In the genomic region with DNA sequence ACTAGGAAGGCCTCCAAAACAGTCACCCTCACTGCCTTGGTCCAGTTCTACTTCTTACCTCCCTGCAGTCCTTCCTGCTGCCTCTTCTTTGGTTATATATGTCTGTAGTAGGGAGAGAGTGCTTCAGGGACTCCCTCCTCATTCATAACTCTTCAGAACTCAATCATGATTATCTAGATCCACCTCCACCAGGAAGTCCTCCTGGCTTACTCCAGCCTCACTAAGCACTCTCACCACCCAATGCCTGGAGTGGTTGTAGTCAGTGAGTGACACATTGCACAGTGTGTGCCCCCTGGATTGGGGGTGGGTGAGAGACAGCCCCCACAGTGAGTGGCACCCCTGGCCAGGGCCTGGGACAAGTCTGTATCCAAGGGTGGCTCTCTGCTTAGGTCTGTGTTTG, we compare ENCODE assay signal across 19 cellular contexts. TPM values are rescaled to one million over a fixed set of nuclear protein-coding genes. Genes with fewer than 3 reads are reported as not detected.
DNase-seq lines count a peak whose midpoint lies in the region; ATAC-seq and TF ChIP-seq lines count a peak whose summit lies in the region.
"Had no signal": no experiment of that assay in that cellular context is flagged by ENCODE, and none has a peak within 500 bp of the region (broad histone marks: within the 10 kb centered on the region; RNA-seq: fewer than 3 reads in every experiment).

No MANE protein-coding gene starts in this region.

- H3F3A ChIP-seq in neural progenitor cell (ENCODE audit: low read depth): no peaks in the 10 kb centered on the region

- H3K27me3 Mint-ChIP-seq in CD14-positive monocyte (ENCODE audit: low read depth in 3 of 3) (peaks cover 5 to 12% (median 10%) of the 10 kb centered on the region in 3 donors), HFFc6 (ENCODE audit: insufficient read depth) (peaks cover 2% of the 10 kb centered on the region), endodermal cell (ENCODE audit: insufficient read depth) (peaks cover 4% of the 10 kb centered on the region), neural progenitor cell (ENCODE audit: insufficient read depth, low read depth) (peaks cover 13% of the 10 kb centered on the region)
- H3K27me3 Mint-ChIP-seq: CD4-positive, alpha-beta T cell had no signal

- H3K27ac ChIP-seq in endodermal cell (ENCODE audit: low read depth, low read length) (no peak overlapping the region), neural progenitor cell (no peak overlapping the region)
- H3K27ac ChIP-seq: GM23248 had no signal

- peaks cover 0 to 3% of the 10 kb centered on the region in 2 donors for H3K36me3 Mint-ChIP-seq in CD14-positive monocyte
- no peaks in the 10 kb centered on the region for H3K36me3 Mint-ChIP-seq in HFFc6 (ENCODE audit: low read depth)
- H3K36me3 Mint-ChIP-seq in endodermal cell (ENCODE audit: low read depth): no peaks in the 10 kb centered on the region
- no peaks in the 10 kb centered on the region for H3K36me3 Mint-ChIP-seq in neural progenitor cell

- intact Hi-C loops in CD14-positive monocyte (cut with micrococcal nuclease): no loop called here

- H3K9me3 Mint-ChIP-seq in CD14-positive monocyte (peaks cover 0 to 2% (median 0%) of the 10 kb centered on the region in 7 donors), HFFc6 (no peaks in the 10 kb centered on the region), endodermal cell (no peaks in the 10 kb centered on the region), neural progenitor cell (no peaks in the 10 kb centered on the region)
- H3K9me3 Mint-ChIP-seq: CD4-positive, alpha-beta T cell had no signal

- ATAC-seq in GM21515 (IDR thresholded peaks at IDR 0.05; ENCODE audit: unreplicated experiment): no peak
- ATAC-seq: GM12878, Right ventricle myocardium inferior had no signal

- DNase-seq in CD14-positive monocyte (ENCODE audit: low spot score): no peak
- no peak for DNase-seq in HFFc6
- DNase-seq in endodermal cell: no peak
- no peak for DNase-seq in neural progenitor cell (ENCODE audit: low spot score)
- DNase-seq in OCI-M1 (lab: John Stamatoyannopoulos, UW): no peak
- DNase-seq in hypothalamus (lab: John Stamatoyannopoulos, UW): no peak
- DNase-seq: CD4-positive, alpha-beta T cell; DND-41; GM23248; Karpas-422; MG63; NCI-H1092; NCI-H146; NCI-H2081 treated with DMSO at 0.1 percent for 48 hours; NCI-H510A; NCI-H774 had no signal

- no peak overlapping the region for H3K4me3 Mint-ChIP-seq in CD14-positive monocyte
- no peak overlapping the region; the same call in 1 of the 2 replicates for H3K4me3 Mint-ChIP-seq in HFFc6
- H3K4me3 Mint-ChIP-seq in endodermal cell: no peak overlapping the region
- peak overlapping the region; percentile 57 for H3K4me3 Mint-ChIP-seq in neural progenitor cell
- H3K4me3 Mint-ChIP-seq: CD4-positive, alpha-beta T cell had no signal

- no peak overlapping the region for H3K4me3 ChIP-seq in endodermal cell (ENCODE audit: low read length)
- no peak overlapping the region for H3K4me3 ChIP-seq in neural progenitor cell
- H3K4me3 ChIP-seq: GM12878, GM23248, MG63 had no signal

- no peak overlapping the region for H2AFZ ChIP-seq in neural progenitor cell (replicated peaks)
- H2AFZ ChIP-seq: GM23248 had no signal

- no peak overlapping the region for H3K9ac ChIP-seq in endodermal cell (ENCODE audit: extremely low read depth, low read length, poor library complexity, severe bottlenecking)
- no peak overlapping the region for H3K9ac ChIP-seq in neural progenitor cell
- H3K9ac ChIP-seq: GM23248 had no signal

- TF ChIP-seq CTCF in CD14-positive monocyte (IDR thresholded peaks at IDR 0.05) (no peak), HFFc6 (IDR thresholded peaks at IDR 0.05) (no peak), endodermal cell (conservative IDR thresholded peaks at IDR 0.05) (no peak), neural progenitor cell (IDR thresholded peaks at IDR 0.05) (no peak)

- H3K79me2 ChIP-seq in neural progenitor cell (ENCODE audit: low read depth): no peaks in the 10 kb centered on the region

- H4K20me1 ChIP-seq in neural progenitor cell (ENCODE audit: low read depth): no peaks in the 10 kb centered on the region

- peak overlapping the region in 6 of 7 donors; percentile 16 to 99 (median 71) for H3K27ac Mint-ChIP-seq in CD14-positive monocyte
- H3K27ac Mint-ChIP-seq in HFFc6: peak overlapping the region; percentile 47
- H3K27ac Mint-ChIP-seq in endodermal cell: peak overlapping the region; percentile 18
- peak overlapping the region; percentile 83 for H3K27ac Mint-ChIP-seq in neural progenitor cell
- H3K27ac Mint-ChIP-seq: CD4-positive, alpha-beta T cell had no signal

- H3K9me3 ChIP-seq in endodermal cell (ENCODE audit: control insufficient read depth, low read length) (no peaks in the 10 kb centered on the region), neural progenitor cell (ENCODE audit: low read depth) (no peaks in the 10 kb centered on the region)
- H3K9me3 ChIP-seq: MG63 had no signal

- H3K36me3 ChIP-seq in endodermal cell (ENCODE audit: control insufficient read depth, insufficient read depth, low read length): no peaks in the 10 kb centered on the region
- no peaks in the 10 kb centered on the region for H3K36me3 ChIP-seq in neural progenitor cell
- H3K36me3 ChIP-seq: MG63 had no signal

- H3K4me1 ChIP-seq in endodermal cell (ENCODE audit: control insufficient read depth, insufficient read depth, low read length) (peaks cover 5% of the 10 kb centered on the region), neural progenitor cell (peaks cover 4% of the 10 kb centered on the region)

- H3K4me2 ChIP-seq in neural progenitor cell: no peak overlapping the region

- H3K4me1 Mint-ChIP-seq in CD14-positive monocyte (peaks cover 40% of the 10 kb centered on the region), HFFc6 (ENCODE audit: low read depth) (peaks cover 31% of the 10 kb centered on the region), endodermal cell (peaks cover 9% of the 10 kb centered on the region), neural progenitor cell (peaks cover 18% of the 10 kb centered on the region)

- H3K27me3 ChIP-seq in endodermal cell (ENCODE audit: control insufficient read depth, insufficient read depth, low read length, poor library complexity, severe bottlenecking) (no peaks in the 10 kb centered on the region), neural progenitor cell (no peaks in the 10 kb centered on the region)
- H3K27me3 ChIP-seq: MG63 had no signal

RNA-seq across cellular contexts. Expression of a gene that starts 10.0 kb away (rescaled TPM):
- 10 to 100 TPM; 27.3 to 28.2 TPM for polyA plus RNA-seq in CD14-positive monocyte
- 10 to 100 TPM; 35.0 to 71.5 (median 62.9) TPM for total RNA-seq in HFFc6 (2021; fragmentation: NEBNext Ultra II Directional; extraction: Animal tissue kit (Norgen Biotek cat#: 25700))
- 1 to 10 TPM; 1.6 to 3.0 TPM for total RNA-seq in endodermal cell
- 1.6 TPM for polyA plus RNA-seq in endodermal cell (2013, experiment 1 of 2)
- polyA plus RNA-seq in endodermal cell (2013, experiment 2 of 2): 1.4 TPM
- 2.3 and 5.4 TPM in 2 replicates for total RNA-seq in neural progenitor cell (ENCODE audit: low replicate concordance)

RNA-seq across cellular contexts. Expression of a gene that starts 34.1 kb away (rescaled TPM):
- 10 to 100 TPM; 62.2 to 74.6 TPM for polyA plus RNA-seq in CD14-positive monocyte
- total RNA-seq in HFFc6 (2021; fragmentation: NEBNext Ultra II Directional; extraction: Animal tissue kit (Norgen Biotek cat#: 25700)): 100 to 1,000 TPM; 106 to 129 (median 117) TPM
- total RNA-seq in endodermal cell (10 to 100 TPM; 53.5 to 63.6 TPM), neural progenitor cell (ENCODE audit: low replicate concordance) (46.0 and 74.5 TPM in 2 replicates)
- polyA plus RNA-seq in endodermal cell (2013, experiment 1 of 2): 70.3 TPM
- 66.1 TPM for polyA plus RNA-seq in endodermal cell (2013, experiment 2 of 2)

RNA-seq across cellular contexts. Expression of a gene that starts 39.1 kb away (rescaled TPM):
- 1 to 10 TPM; 1.5 to 2.7 TPM for polyA plus RNA-seq in CD14-positive monocyte
- 10 to 100 TPM; 10.3 to 21.3 (median 13.8) TPM for total RNA-seq in HFFc6 (2021; fragmentation: NEBNext Ultra II Directional; extraction: Animal tissue kit (Norgen Biotek cat#: 25700))
- total RNA-seq in endodermal cell (10 to 100 TPM; 15.7 to 18.5 TPM), neural progenitor cell (ENCODE audit: low replicate concordance) (4.8 and 10.4 TPM in 2 replicates)
- polyA plus RNA-seq in endodermal cell (2013, experiment 1 of 2): 23.8 TPM
- polyA plus RNA-seq in endodermal cell (2013, experiment 2 of 2): 25.9 TPM

RNA-seq across cellular contexts. Expression of a gene that starts 40.5 kb away (rescaled TPM):
- polyA plus RNA-seq in CD14-positive monocyte: 1 to 10 TPM; 1.3 to 2.7 TPM
- 1 to 10 TPM in 4 of 6 experiments, under 1 TPM in 2; 0.80 to 1.3 (median 1.1) TPM for total RNA-seq in HFFc6 (2021; fragmentation: NEBNext Ultra II Directional; extraction: Animal tissue kit (Norgen Biotek cat#: 25700))
- total RNA-seq in endodermal cell (1 to 10 TPM; 3.2 to 3.5 TPM), neural progenitor cell (ENCODE audit: low replicate concordance) (2.4 and 3.6 TPM in 2 replicates)
- polyA plus RNA-seq in endodermal cell (2013, experiment 1 of 2): 2.6 TPM
- polyA plus RNA-seq in endodermal cell (2013, experiment 2 of 2): 1.9 TPM

RNA-seq across cellular contexts. Expression of a gene that starts 49.5 kb away (rescaled TPM):
- 100 to 1,000 TPM; 132 to 144 TPM for polyA plus RNA-seq in CD14-positive monocyte
- total RNA-seq in HFFc6 (2021; fragmentation: NEBNext Ultra II Directional; extraction: Animal tissue kit (Norgen Biotek cat#: 25700)): 100 to 1,000 TPM; 179 to 199 (median 185) TPM
- 100 to 1,000 TPM; 134 to 144 TPM for total RNA-seq in endodermal cell
- 54.2 TPM for polyA plus RNA-seq in endodermal cell (2013, experiment 1 of 2)
- polyA plus RNA-seq in endodermal cell (2013, experiment 2 of 2): 55.2 TPM
- 32.6 and 62.2 TPM in 2 replicates for total RNA-seq in neural progenitor cell (ENCODE audit: low replicate concordance)

Comparison
In these comparisons a context has a peak if more than half of its experiments do, and no peak if none do; other contexts are left out.
1. H3K27ac Mint-ChIP-seq: peak in every context shown above with its lines; median percentile 83 in neural progenitor cell; 71 in CD14-positive monocyte; 47 in HFFc6; 18 in endodermal cell.